ENCODE assay signal across 19 cellular contexts in the genomic region with DNA sequence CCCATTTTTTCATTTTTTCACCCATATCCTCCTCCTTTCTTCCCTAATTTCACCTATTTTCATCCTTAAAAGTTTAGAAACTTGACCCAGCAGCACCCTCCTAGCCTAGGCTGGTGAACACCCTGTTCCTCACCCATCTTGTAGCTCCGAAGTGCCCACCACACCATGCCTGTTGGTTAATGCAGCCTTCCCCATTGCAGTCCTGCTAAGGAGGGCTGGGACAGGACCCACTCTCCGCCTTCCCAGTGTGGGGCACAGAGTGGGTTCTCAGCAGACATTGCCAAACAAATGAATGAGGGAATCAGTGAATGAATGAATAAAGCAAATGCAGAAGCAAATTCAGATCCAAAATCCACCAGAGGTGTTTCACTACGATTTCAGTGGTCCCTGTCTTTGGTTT. TPM values are rescaled to one million over a fixed set of nuclear protein-coding genes. Genes with fewer than 3 reads are reported as not detected.
DNase-seq lines count a peak whose midpoint lies in the region; TF ChIP-seq lines count a peak whose summit lies in the region.
"Had no signal": no experiment of that assay in that cellular context is flagged by ENCODE, and none has a peak within 500 bp of the region (broad histone marks: within the 10 kb centered on the region; RNA-seq: fewer than 3 reads in every experiment).

No MANE protein-coding gene starts in this region.

- DNase-seq in Karpas-422 (no peak), coronary artery (ENCODE audit: low spot score) (peak; percentile 29), posterior vena cava (ENCODE audit: low spot score) (peak; percentile 41), NCI-H2171 treated with DMSO at 0.1 percent for 48 hours (lab: John Stamatoyannopoulos, UW) (no peak), DMS 273 treated with DMSO at 0.1 percent for 48 hours (lab: John Stamatoyannopoulos, UW) (no peak), HAP-1 (ENCODE audit: low spot score in 2 of 2) (no peak)
- DNase-seq: ACHN; AML-193; Calu3; CD4-positive, alpha-beta memory T cell; DMS79 treated with DMSO at 0.1 percent for 48 hours; HFFc6; NCI-H1436; NCI-H2029 treated with DMSO at 0.1 percent for 48 hours; NCI-H774 had no signal

- 0 out of 22 replicates have a peak, but pooled peaks cover 0 to 6% (median 0%) of the 10 kb centered on the region in 11 experiments for H3K9me3 ChIP-seq in BLaER1 treated with 17β-estradiol and CSF1 and Interleukin-3, amounts not matched to agents 10 nM and 100 nM (replicated peaks in 1 of 11)
- peaks cover 3% of the 10 kb centered on the region for H3K9me3 ChIP-seq in Karpas-422 (ENCODE audit: low read length)
- H3K9me3 ChIP-seq in HAP-1 = no peaks in the 10 kb centered on the region

- 0 out of 22 replicates have a peak, but pooled peaks cover 0 to 4% (median 0%) of the 10 kb centered on the region in 11 experiments for H3K36me3 ChIP-seq in BLaER1 treated with 17β-estradiol and CSF1 and Interleukin-3, amounts not matched to agents 10 nM and 100 nM
- H3K36me3 ChIP-seq in Karpas-422 (ENCODE audit: insufficient read depth, low read length) (peaks cover 7% of the 10 kb centered on the region), HAP-1 (replicated peaks) (no peaks in the 10 kb centered on the region)

- in situ Hi-C loops in HAP-1 (cut with MboI; ENCODE audit: low sequenced_read_pairs) = loop anchor here (25.0 kb wide), 1 partner anchor 392 kb away; no protein-coding TSS in a partner anchor

- no peak overlapping the region for H2AFZ ChIP-seq in Karpas-422 (ENCODE audit: low read length)

- no peak for TF ChIP-seq CTCF in coronary artery (IDR thresholded peaks at IDR 0.05)

- no peaks in the 10 kb centered on the region for H3K27me3 ChIP-seq in BLaER1 treated with 17β-estradiol and CSF1 and Interleukin-3, amounts not matched to agents 10 nM and 100 nM
- H3K27me3 ChIP-seq in Karpas-422 (ENCODE audit: low read length) (no peaks in the 10 kb centered on the region), HAP-1 (ENCODE audit: low read depth) (no peaks in the 10 kb centered on the region)

- no peak overlapping the region for H3K4me3 ChIP-seq in BLaER1 treated with 17β-estradiol and CSF1 and Interleukin-3, amounts not matched to agents 10 nM and 100 nM
- H3K4me3 ChIP-seq in Karpas-422 (ENCODE audit: low read length) = no peak overlapping the region
- H3K4me3 ChIP-seq in coronary artery = no peak overlapping the region
- no peak overlapping the region for H3K4me3 ChIP-seq in HAP-1
- H3K4me3 ChIP-seq: SK-N-MC had no signal

- no peaks in the 10 kb centered on the region for H4K20me1 ChIP-seq in BLaER1 treated with 17β-estradiol and CSF1 and Interleukin-3, amounts not matched to agents 10 nM and 100 nM
- H4K20me1 ChIP-seq in Karpas-422 (ENCODE audit: insufficient read depth, low read depth, low read length) = no peaks in the 10 kb centered on the region

- peak overlapping the region in 7 of 11 experiments; percentile 24 to 99 (median 98); a peak in 13 of 22 replicates for H3K27ac ChIP-seq in BLaER1 treated with 17β-estradiol and CSF1 and Interleukin-3, amounts not matched to agents 10 nM and 100 nM
- H3K27ac ChIP-seq in Karpas-422 (ENCODE audit: low read length) = peak overlapping the region; percentile 100
- no peak overlapping the region for H3K27ac ChIP-seq in coronary artery
- H3K27ac ChIP-seq: SK-N-MC had no signal

- H3K9me2 ChIP-seq in Karpas-422 (replicated peaks; ENCODE audit: insufficient read depth, low read length) = no peaks in the 10 kb centered on the region

- H3K9ac ChIP-seq in BLaER1 treated with 17β-estradiol and CSF1 and Interleukin-3, amounts not matched to agents 10 nM and 100 nM = peak overlapping the region in 4 of 11 experiments; percentile 28 to 85 (median 45); a peak in 5 of 22 replicates
- peak overlapping the region; percentile 88 for H3K9ac ChIP-seq in Karpas-422 (ENCODE audit: low read length)

- intact Hi-C loops in posterior vena cava (cut with DNase I) = loop anchor here in 1 of 2 donors (10.0 kb wide), 1 partner anchor 74 kb away; no protein-coding TSS in a partner anchor

- peak overlapping the region in 10 of 11 experiments; percentile 9 to 99 (median 96); a peak in 18 of 22 replicates for H3K4me2 ChIP-seq in BLaER1 treated with 17β-estradiol and CSF1 and Interleukin-3, amounts not matched to agents 10 nM and 100 nM
- H3K4me2 ChIP-seq in Karpas-422 (ENCODE audit: low read depth, low read length, poor library complexity, severe bottlenecking) = peak overlapping the region; percentile 78

- H3K79me2 ChIP-seq in Karpas-422 (ENCODE audit: low read length) = peaks cover 9% of the 10 kb centered on the region

- peaks cover 74 to 100% (median 100%) of the 10 kb centered on the region in 10 experiments for H3K4me1 ChIP-seq in BLaER1 treated with 17β-estradiol and CSF1 and Interleukin-3, amounts not matched to agents 10 nM and 100 nM
- H3K4me1 ChIP-seq in Karpas-422 (ENCODE audit: low read length) = peaks cover 99% of the 10 kb centered on the region
- no peaks in the 10 kb centered on the region for H3K4me1 ChIP-seq in HAP-1

RNA-seq across cellular contexts. Expression of gene CTCFL, which starts 45.7 kb away (rescaled TPM):
- not detected in 2 replicates for total RNA-seq in Karpas-422 (2014; rRNA removed; shearing (Covaris generic); ENCODE audit: low replicate concordance)
- total RNA-seq in posterior vena cava = not detected
- total RNA-seq: Calu3; CD4-positive, alpha-beta memory T cell; HFFc6; NCI-H460; Right ventricle myocardium inferior had no signal

Comparison
In these comparisons a context has a peak if more than half of its experiments do, and no peak if none do; other contexts are left out.
1. H3K27ac ChIP-seq: peak in BLaER1 treated with 17β-estradiol and CSF1 and Interleukin-3, amounts not matched to agents 10 nM and 100 nM (7 of 11) and Karpas-422 (single experiment); none in coronary artery (0 of 2).
2. DNase-seq: peak in coronary artery (single experiment) and posterior vena cava (single experiment); none in Karpas-422 (single experiment), NCI-H2171 treated with DMSO at 0.1 percent for 48 hours (single experiment), DMS 273 treated with DMSO at 0.1 percent for 48 hours (single experiment) and HAP-1 (0 of 2).